ENCODE assay signal across 22 cellular contexts in the genomic region with DNA sequence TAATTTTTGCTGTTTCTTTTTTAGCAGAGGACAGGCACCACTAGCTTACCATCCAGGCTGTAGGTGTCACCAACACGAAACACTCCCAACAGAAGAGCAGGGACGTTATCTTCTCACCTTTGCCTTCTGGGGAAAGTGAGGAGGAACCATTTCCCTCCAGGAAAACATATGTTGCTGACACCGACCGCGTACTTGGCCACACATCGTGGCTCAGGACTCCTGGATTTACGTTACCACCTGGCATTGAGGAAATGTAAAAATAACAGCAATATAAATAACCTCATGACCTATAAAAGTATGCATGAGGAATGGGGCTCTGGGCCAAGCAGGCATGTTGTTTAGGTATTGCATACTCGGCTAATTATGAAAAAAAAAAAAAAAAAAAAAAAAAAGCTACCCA.
DNase-seq lines count a peak whose midpoint lies in the region; ATAC-seq, FAIRE-seq and TF ChIP-seq lines count a peak whose summit lies in the region.
"Had no signal": no experiment of that assay in that cellular context is flagged by ENCODE, and none has a peak within 500 bp of the region (broad histone marks: within the 10 kb centered on the region; RNA-seq: fewer than 3 reads in every experiment).

No MANE protein-coding gene starts in this region.

- H3K27me3 ChIP-seq in endothelial cell of umbilical vein (ENCODE audit: control insufficient read depth in 2 of 2, insufficient read depth in 2 of 2, low read length in 2 of 2) (no peaks in the 10 kb centered on the region), small intestine (ENCODE audit: control insufficient read depth in 2 of 2, insufficient read depth in 2 of 2, low read length in 2 of 2) (peaks cover 0 to 1% of the 10 kb centered on the region in 2 donors)
- H3K27me3 ChIP-seq: Peyer's patch had no signal

- H3K27me3 Mint-ChIP-seq in mesothelial cell of epicardium (ENCODE audit: low read depth) = peaks cover 1% of the 10 kb centered on the region
- H3K27me3 Mint-ChIP-seq: central memory CD8-positive, alpha-beta T cell had no signal

- no peaks in the 10 kb centered on the region for H3K9me1 ChIP-seq in endothelial cell of umbilical vein (replicated peaks; ENCODE audit: control insufficient read depth, extremely low read depth, insufficient read depth, low read length)

- peaks cover 44% of the 10 kb centered on the region for H3K4me1 ChIP-seq in endothelial cell of umbilical vein (ENCODE audit: control insufficient read depth, extremely low read depth, insufficient read depth, low read length)
- H3K4me1 ChIP-seq in small intestine (ENCODE audit: control insufficient read depth in 2 of 2, insufficient read depth in 1 of 2, low read depth in 1 of 2, low read length in 1 of 2) = no peaks in the 10 kb centered on the region
- H3K4me1 ChIP-seq: Peyer's patch had no signal

- H3K9ac ChIP-seq in endothelial cell of umbilical vein (replicated peaks; ENCODE audit: extremely low read depth, insufficient read depth, low read length) = peak overlapping the region; percentile 95

- dilution Hi-C loops in endothelial cell of umbilical vein (cut with MboI; ENCODE audit: extremely low pct_ligation_motif_present, low sequenced_read_pairs) = no loop called here

- H3K27ac ChIP-seq in endothelial cell of umbilical vein (ENCODE audit: insufficient read depth, low read depth, low read length) (peak overlapping the region; percentile 87), small intestine (ENCODE audit: low read depth in 1 of 2, low read length in 1 of 2) (no peak overlapping the region)
- H3K27ac ChIP-seq: Peyer's patch had no signal

- 51 to 63% (median 61%) methylated on average over 8 of the region's 8 CpGs for WGBS in small intestine, 3 donors

- intact Hi-C loops in endothelial cell of umbilical vein (cut with micrococcal nuclease) = loop anchor here (2.0 kb wide), 2 partner anchors 240 to 972 kb away; no protein-coding TSS in a partner anchor

- TF ChIP-seq CTCF in endothelial cell of umbilical vein (IDR thresholded peaks at IDR 0.05; ENCODE audit: extremely low read depth in 1 of 2, insufficient read depth in 1 of 2, low read depth in 1 of 2, low read length in 2 of 2) = no peak
- TF ChIP-seq CTCF in mesothelial cell of epicardium (IDR thresholded peaks at IDR 0.05; ENCODE audit: unreplicated experiment) = no peak
- TF ChIP-seq CTCF in GM10266 (IDR thresholded peaks at IDR 0.05; ENCODE audit: control insufficient read depth, insufficient read depth, low read depth, missing control alignments) = no peak

- peaks cover 47% of the 10 kb centered on the region for H3K4me1 Mint-ChIP-seq in mesothelial cell of epicardium
- H3K4me1 Mint-ChIP-seq: activated naive CD8-positive, alpha-beta T cell treated with anti-CD3 and anti-CD28 coated beads, Interleukin-2, amount 10 ng/mL, durations not matched to agents 7 days and 5 days; central memory CD8-positive, alpha-beta T cell had no signal

- peak; percentile 52 for FAIRE-seq in endothelial cell of umbilical vein (lab: Jason Lieb, UNC)
- FAIRE-seq in small intestine (lab: Jason Lieb, UNC) = no peak
- FAIRE-seq: islet of Langerhans had no signal

- peak overlapping the region; percentile 15 for H3K27ac Mint-ChIP-seq in mesothelial cell of epicardium
- H3K27ac Mint-ChIP-seq: activated CD8-positive, alpha-beta T cell treated with anti-CD3 and anti-CD28 coated beads, Interleukin-2, amount 10 ng/mL, durations not matched to agents 7 days and 5 days; activated naive CD8-positive, alpha-beta T cell treated with anti-CD3 and anti-CD28 coated beads, Interleukin-2, amount 10 ng/mL, durations not matched to agents 7 days and 5 days; IgD-negative memory B cell had no signal

- H3K4me2 ChIP-seq in endothelial cell of umbilical vein (ENCODE audit: insufficient read depth, low read length) = peak overlapping the region; percentile 73

- H3K9me3 Mint-ChIP-seq in mesothelial cell of epicardium = no peaks in the 10 kb centered on the region
- H3K9me3 Mint-ChIP-seq: activated naive CD8-positive, alpha-beta T cell treated with anti-CD3 and anti-CD28 coated beads, Interleukin-2, amount 10 ng/mL, durations not matched to agents 7 days and 5 days; IgD-negative memory B cell had no signal

- no peaks in the 10 kb centered on the region for H3K36me3 ChIP-seq in endothelial cell of umbilical vein (ENCODE audit: control insufficient read depth in 2 of 2, extremely low read depth in 1 of 2, insufficient read depth in 2 of 2, low read length in 2 of 2)
- H3K36me3 ChIP-seq in small intestine (ENCODE audit: control insufficient read depth in 2 of 2, insufficient read depth in 2 of 2, low read length in 2 of 2) = no peaks in the 10 kb centered on the region
- H3K36me3 ChIP-seq: Peyer's patch had no signal

- H3K79me2 ChIP-seq in endothelial cell of umbilical vein (ENCODE audit: control insufficient read depth, insufficient read depth, low read length) = no peaks in the 10 kb centered on the region

- no peaks in the 10 kb centered on the region for H3K9me3 ChIP-seq in endothelial cell of umbilical vein (replicated peaks; ENCODE audit: control insufficient read depth, insufficient read depth, low read length)
- no peaks in the 10 kb centered on the region for H3K9me3 ChIP-seq in small intestine (ENCODE audit: control insufficient read depth, low read depth)
- H3K9me3 ChIP-seq: Peyer's patch had no signal

- H3K4me3 ChIP-seq in endothelial cell of umbilical vein (replicated peaks in 1 of 3; ENCODE audit: insufficient read depth in 1 of 3, low read depth in 1 of 3, low read length in 3 of 3) = no peak overlapping the region
- H3K4me3 ChIP-seq in small intestine (ENCODE audit: low read depth in 1 of 2, low read length in 2 of 2) = no peak overlapping the region
- H3K4me3 ChIP-seq: Peyer's patch had no signal

- POLR2A ChIA-PET in endothelial cell of umbilical vein (lab: Charles Lee) = interaction anchor here (0.5 to 1.4 kb wide), 3 partner anchors 45 to 973 kb away, joined by 3 to 6 read pairs (median 5); no protein-coding TSS in a partner anchor

- DNase-seq in EL = peak; percentile 29
- peak; percentile 42 for DNase-seq in RPMI8226
- peak; percentile 80 for DNase-seq in endothelial cell of umbilical vein (ENCODE audit: low read depth, low spot score)
- no peak for DNase-seq in mesothelial cell of epicardium (ENCODE audit: low spot score in 2 of 2, unreplicated experiment in 2 of 2)
- no peak for DNase-seq in GM10266 (ENCODE audit: extremely low spot score)
- DNase-seq in NCI-H1417 treated with DMSO at 0.1 percent for 48 hours (lab: John Stamatoyannopoulos, UW) = no peak
- DNase-seq in small intestine = no peak
- DNase-seq: activated CD8-positive, alpha-beta T cell treated with anti-CD3 and anti-CD28 coated beads, Interleukin-2, amount 10 ng/mL, durations not matched to agents 7 days and 5 days; activated naive CD8-positive, alpha-beta T cell treated with anti-CD3 and anti-CD28 coated beads, Interleukin-2, amount 10 ng/mL, durations not matched to agents 7 days and 5 days; DMS 273 treated with DMSO at 0.1 percent for 48 hours; head of caudate nucleus; MV-4-11; NCI-H2081 treated with DMSO at 0.1 percent for 48 hours; NCI-H526 treated with DMSO at 0.1 percent for 48 hours; nucleus accumbens; Peyer's patch; stimulated activated CD4-positive, alpha-beta T cell treated with anti-CD3 and anti-CD28 coated beads, Interleukin-4, amount 100 ng/mL, for 24 hours; stimulated activated CD8-positive, alpha-beta memory T cell treated with anti-CD3 and anti-CD28 coated beads, Interleukin-4, amount 100 ng/mL, for 48 hours had no signal

- no peak for TF ChIP-seq POLR2A in endothelial cell of umbilical vein (IDR thresholded peaks at IDR 0.05; ENCODE audit: low read depth, low read length)

- no peak for ATAC-seq in GM19324 (IDR thresholded peaks at IDR 0.05; ENCODE audit: low FRiP score, unreplicated experiment)
- ATAC-seq: activated CD8-positive, alpha-beta T cell treated with anti-CD3 and anti-CD28 coated beads, Interleukin-2, amount 10 ng/mL, durations not matched to agents 7 days and 5 days had no signal

- no peaks in the 10 kb centered on the region for H4K20me1 ChIP-seq in endothelial cell of umbilical vein (replicated peaks; ENCODE audit: control insufficient read depth, extremely low read depth, insufficient read depth, low read length)

- no TSS peak for BruUV-seq in endothelial cell of umbilical vein (replicated peaks; lab: Mats Ljungman, UMichigan)

- CTCF ChIA-PET in endothelial cell of umbilical vein (lab: Charles Lee) = interaction anchor here (0.6 to 3.2 kb wide), 10 partner anchors 8 to 1256 kb away, joined by 3 to 10 read pairs (median 4); no protein-coding TSS in a partner anchor

- H3K36me3 Mint-ChIP-seq in mesothelial cell of epicardium = no peaks in the 10 kb centered on the region
- H3K36me3 Mint-ChIP-seq: activated naive CD8-positive, alpha-beta T cell treated with anti-CD3 and anti-CD28 coated beads, Interleukin-2, amount 10 ng/mL, durations not matched to agents 7 days and 5 days had no signal

- H2AFZ ChIP-seq in endothelial cell of umbilical vein (ENCODE audit: low read depth, low read length) = no peak overlapping the region

- no peak overlapping the region for H3K4me3 Mint-ChIP-seq in mesothelial cell of epicardium
- H3K4me3 Mint-ChIP-seq: activated CD8-positive, alpha-beta T cell treated with anti-CD3 and anti-CD28 coated beads, Interleukin-2, amount 10 ng/mL, durations not matched to agents 7 days and 5 days; activated naive CD8-positive, alpha-beta T cell treated with anti-CD3 and anti-CD28 coated beads, Interleukin-2, amount 10 ng/mL, durations not matched to agents 7 days and 5 days; central memory CD8-positive, alpha-beta T cell; IgD-negative memory B cell had no signal

TF ChIP-seq in endothelial cell of umbilical vein, 7 proteins besides CTCF, POLR2A, EP300 and RAD21:
- TF ChIP-seq FOS (IDR thresholded peaks at IDR 0.05; ENCODE audit: borderline replicate concordance, insufficient read depth, low read length) (peak; percentile 5), POLR2AphosphoS5 (IDR thresholded peaks at IDR 0.05; ENCODE audit: insufficient read depth, low read depth, low read length) (no peak), EZH2 (IDR thresholded peaks at IDR 0.05; ENCODE audit: borderline replicate concordance, low read depth, low read length, severe bottlenecking) (no peak), MYC (IDR thresholded peaks at IDR 0.05; ENCODE audit: low read depth, low read length) (no peak), JUN (IDR thresholded peaks at IDR 0.05; ENCODE audit: borderline replicate concordance, insufficient read depth, insufficient read length, low read depth) (peak; percentile 2), GATA2 (IDR thresholded peaks at IDR 0.05; ENCODE audit: insufficient read depth, insufficient read length, low read depth, low read length) (no peak)
- TF ChIP-seq, protein P1, sequence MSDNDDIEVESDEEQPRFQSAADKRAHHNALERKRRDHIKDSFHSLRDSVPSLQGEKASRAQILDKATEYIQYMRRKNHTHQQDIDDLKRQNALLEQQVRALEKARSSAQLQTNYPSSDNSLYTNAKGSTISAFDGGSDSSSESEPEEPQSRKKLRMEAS (IDR thresholded peaks at IDR 0.05; ENCODE audit: insufficient read depth, insufficient read length) = no peak

Comparison
In these comparisons a context has a peak if more than half of its experiments do, and no peak if none do; other contexts are left out.
1. DNase-seq: peak in EL (single experiment), RPMI8226 (single experiment) and endothelial cell of umbilical vein (single experiment); none in mesothelial cell of epicardium (0 of 2), GM10266 (single experiment), NCI-H1417 treated with DMSO at 0.1 percent for 48 hours (single experiment) and small intestine (single experiment).